Comparison of ENCODE assay signal across 24 cellular contexts in the genomic region with DNA sequence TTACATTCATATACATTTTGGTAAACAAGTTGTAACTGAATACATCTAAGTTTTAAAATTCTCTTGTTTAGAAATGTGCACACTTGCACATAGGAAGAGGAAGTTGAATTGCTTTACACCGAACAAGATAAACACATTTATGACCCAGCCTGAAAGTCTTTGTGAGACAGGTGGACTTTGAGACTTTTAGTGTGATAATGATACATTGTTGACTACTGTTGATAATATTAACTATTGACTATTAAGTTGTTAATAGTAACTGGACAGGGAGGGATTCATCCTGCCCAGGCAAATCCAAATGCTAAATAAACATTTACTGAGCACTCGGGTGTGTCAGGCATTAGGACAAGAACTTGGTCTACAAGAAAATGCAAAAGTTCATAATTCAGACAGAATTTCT.
DNase-seq lines count a peak whose midpoint lies in the region; ATAC-seq and TF ChIP-seq lines count a peak whose summit lies in the region.
"Had no signal": no experiment of that assay in that cellular context is flagged by ENCODE, and none has a peak within 500 bp of the region (broad histone marks: within the 10 kb centered on the region; RNA-seq: fewer than 3 reads in every experiment).

No MANE protein-coding gene starts in this region.

- H3K4me3 ChIP-seq in mucosa of descending colon (no peak overlapping the region), uterus (no peak overlapping the region)
- H3K4me3 ChIP-seq: K562, PC-9, SJSA1 had no signal

- peak; percentile 73 for ATAC-seq in mucosa of descending colon
- ATAC-seq: HCT116, K562, Right ventricle myocardium inferior, T-cell had no signal

- H3K9me3 ChIP-seq in mucosa of descending colon: no peaks in the 10 kb centered on the region
- H3K9me3 ChIP-seq in uterus: no peaks in the 10 kb centered on the region
- H3K9me3 ChIP-seq: BE2C, SJSA1 had no signal

- H3K4me1 ChIP-seq in mucosa of descending colon (ENCODE audit: low read depth) (no peaks in the 10 kb centered on the region), uterus (no peaks in the 10 kb centered on the region)
- H3K4me1 ChIP-seq: BE2C had no signal

- intact Hi-C loops in mucosa of descending colon (cut with DNase I, micrococcal nuclease) (no loop called here), uterus (cut with DNase I; ENCODE audit: low total_unique reads) (no loop called here)

- DNase-seq in HT-29 (ENCODE audit: low spot score) (peak; percentile 65), mucosa of descending colon (no peak), occipital lobe (lab: John Stamatoyannopoulos, UW) (no peak), NCI-H1048 (lab: John Stamatoyannopoulos, UW) (no peak), uterus (no peak), SHP77 (lab: John Stamatoyannopoulos, UW) (no peak)
- DNase-seq: BE2C; Calu3; CD8-positive, alpha-beta memory T cell; Kasumi-1; MV-4-11; NCI-H1105 treated with DMSO at 0.1 percent for 48 hours; NCI-H1694; NCI-H2029 treated with DMSO at 0.1 percent for 48 hours; NCI-H2227 treated with DMSO at 0.1 percent for 48 hours; NCI-H526 treated with DMSO at 0.1 percent for 48 hours; PC-9; T-cell had no signal

- TF ChIP-seq CTCF in VCaP (conservative IDR thresholded peaks at IDR 0.05): no peak
- TF ChIP-seq CTCF in mucosa of descending colon (IDR thresholded peaks at IDR 0.05): no peak
- TF ChIP-seq CTCF in uterus (IDR thresholded peaks at IDR 0.05): no peak

- TF ChIP-seq POLR2A in uterus (IDR thresholded peaks at IDR 0.05): no peak

- H3K36me3 ChIP-seq in mucosa of descending colon (ENCODE audit: low read depth) (no peaks in the 10 kb centered on the region), uterus (no peaks in the 10 kb centered on the region)
- H3K36me3 ChIP-seq: BE2C, SJSA1 had no signal

- peak overlapping the region; percentile 44 for H3K27ac ChIP-seq in VCaP
- no peak overlapping the region for H3K27ac ChIP-seq in uterus
- H3K27ac ChIP-seq: HL-60, PC-9, SJSA1 had no signal

- H3K27me3 ChIP-seq in uterus: no peaks in the 10 kb centered on the region
- H3K27me3 ChIP-seq: BE2C, SJSA1 had no signal
